8 cellular contexts compared by ENCODE assay signal in the genomic region with DNA sequence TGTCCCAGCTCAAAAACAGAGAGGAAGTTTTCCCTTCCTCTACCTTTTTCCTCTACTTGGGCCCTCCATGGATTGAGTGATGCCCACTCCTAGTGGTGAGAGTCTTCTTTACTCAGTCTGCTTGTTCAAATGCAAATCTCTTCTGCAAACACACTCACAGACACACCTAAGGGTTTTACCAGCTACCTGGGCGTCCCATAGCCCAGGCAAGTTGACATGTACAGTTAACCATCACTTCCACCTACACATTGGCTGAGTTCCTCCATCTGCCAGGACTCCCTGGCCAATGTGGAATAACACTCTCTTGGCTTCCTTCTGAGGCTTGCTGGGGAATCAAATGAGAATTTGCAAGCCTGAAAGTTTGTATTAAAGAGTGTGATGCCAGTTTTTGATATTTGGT.
"Had no signal": no experiment of that assay in that cellular context is flagged by ENCODE, and none has a peak within 500 bp of the region (broad histone marks: within the 10 kb centered on the region; RNA-seq: fewer than 3 reads in every experiment).

No MANE protein-coding gene starts in this region.

- H3K27ac Mint-ChIP-seq: IgD-negative memory B cell had no signal

- DNase-seq: IMR-90, KBM-7, KG1 had no signal

- H3K4me3 ChIP-seq: K562 had no signal

- H3K4me1 Mint-ChIP-seq: IgD-negative memory B cell had no signal

- H3K4me3 Mint-ChIP-seq: IgD-negative memory B cell had no signal

- H3K27ac ChIP-seq: HL-60 had no signal

- H3K36me3 Mint-ChIP-seq: IgD-negative memory B cell had no signal

- ATAC-seq: HepG2, K562 had no signal

- FAIRE-seq: HepG2, HTR-8/SVneo, K562 had no signal
